ENCODE assay signal across 18 cellular contexts in genomic region chr1:246795906-246796694, GRCh38.
DNase-seq lines count a peak whose midpoint lies in the region; ATAC-seq, FAIRE-seq and TF ChIP-seq lines count a peak whose summit lies in the region.
"Had no signal": no experiment of that assay in that cellular context is flagged by ENCODE, and none has a peak within 500 bp of the region (broad histone marks: within the 10 kb centered on the region; RNA-seq: fewer than 3 reads in every experiment).

No MANE protein-coding gene starts in this region.

- H3K27ac ChIP-seq in kidney (ENCODE audit: low read depth in 2 of 2, low read length in 2 of 2), result no peak overlapping the region

- intact Hi-C loops in kidney (cut with DNase I), result no loop called here

- H3K4me1 ChIP-seq in kidney (ENCODE audit: control insufficient read depth in 1 of 2, insufficient read depth in 1 of 2, low read depth in 1 of 2, low read length in 2 of 2), result no peaks in the 10 kb centered on the region

- no peak overlapping the region for H3K4me3 ChIP-seq in kidney (ENCODE audit: low read length in 2 of 2)

- ATAC-seq in HG02870 (IDR thresholded peaks at IDR 0.05; ENCODE audit: unreplicated experiment) (no peak), GM21619 (IDR thresholded peaks at IDR 0.05; ENCODE audit: unreplicated experiment) (no peak)
- ATAC-seq: Panc1 had no signal

- DNase-seq in DMS153 treated with DMSO at 0.1 percent for 48 hours (lab: John Stamatoyannopoulos, UW; ENCODE audit: unreplicated experiment) (peak; percentile 47), ELF-1 (ENCODE audit: low read depth, low spot score) (peak; percentile 80), NCI-H510A treated with DMSO at 0.1 percent for 48 hours (lab: John Stamatoyannopoulos, UW) (peak; percentile 68), kidney (peak; percentile 26), NCI-H187 treated with DMSO at 0.1 percent for 48 hours (lab: John Stamatoyannopoulos, UW) (no peak)
- DNase-seq: ACHN; CD4-positive, alpha-beta memory T cell; KG1; NCI-H1048; NCI-H1694 treated with DMSO at 0.1 percent for 48 hours; NCI-H226; Right ventricle myocardium superior; SK-N-SH; T-helper 1 cell had no signal

- no peak overlapping the region for H3K9ac ChIP-seq in kidney (ENCODE audit: low read length in 2 of 2)
- H3K9ac ChIP-seq: SK-N-SH had no signal

- H3K9me3 ChIP-seq in kidney (ENCODE audit: control insufficient read depth in 1 of 2, low read length in 2 of 2), result no peaks in the 10 kb centered on the region
- H3K9me3 ChIP-seq: SK-N-SH had no signal

- no peaks in the 10 kb centered on the region for H3K36me3 ChIP-seq in kidney (ENCODE audit: control insufficient read depth in 1 of 2, insufficient read depth in 2 of 2, low read length in 2 of 2)

- FAIRE-seq in kidney (lab: Jason Lieb, UNC), result no peak
- FAIRE-seq: GM18507 had no signal

- no peak for TF ChIP-seq CTCF in kidney (IDR thresholded peaks at IDR 0.05; ENCODE audit: borderline replicate concordance, extremely low read depth, insufficient read depth)
